Comparison of ENCODE assay signal across 8 cellular contexts in the genomic region with DNA sequence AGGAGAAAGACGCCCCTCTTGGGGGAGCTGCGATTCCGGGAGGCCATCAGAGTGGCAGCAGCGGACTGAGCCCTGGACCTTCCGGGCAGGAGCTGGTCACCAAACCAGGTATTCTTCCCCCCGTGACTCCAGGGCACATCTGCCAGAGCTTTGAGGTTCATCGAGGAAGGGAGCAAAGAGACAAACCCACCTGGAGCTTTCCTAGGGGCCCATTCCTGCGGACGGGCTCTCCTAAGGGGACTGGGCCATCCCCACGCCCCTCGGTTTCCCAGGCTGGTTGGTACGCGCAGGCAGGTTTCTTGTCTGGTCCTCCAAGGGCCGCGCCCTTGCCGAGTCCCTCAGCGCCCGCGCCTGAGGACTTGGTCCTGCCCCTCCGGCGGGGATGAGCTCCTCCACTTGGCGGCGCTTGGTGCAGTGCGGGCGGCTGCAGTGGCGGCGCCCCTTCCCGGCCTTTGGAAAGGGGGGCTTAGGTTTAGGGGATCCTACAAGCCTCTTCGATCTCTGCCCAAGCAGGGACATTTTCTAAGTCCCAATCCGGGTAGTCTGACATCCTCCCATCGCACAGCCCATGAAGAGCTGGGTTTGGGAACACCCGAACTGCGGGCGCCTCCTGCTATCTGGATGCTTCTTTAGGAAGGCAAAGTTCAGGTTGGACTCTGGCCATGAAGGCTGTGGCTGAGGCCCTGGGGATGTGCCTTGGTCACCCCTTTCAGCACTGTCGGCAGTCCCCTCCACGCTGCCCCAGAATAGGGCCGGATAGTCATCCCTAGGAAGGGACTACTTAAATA. TPM values are rescaled to one million over a fixed set of nuclear protein-coding genes. Genes with fewer than 3 reads are reported as not detected.
DNase-seq lines count a peak whose midpoint lies in the region; ATAC-seq and TF ChIP-seq lines count a peak whose summit lies in the region.

No MANE protein-coding gene starts in this region.

- no peaks in the 10 kb centered on the region for H3K9me3 ChIP-seq in HUES64 (ENCODE audit: insufficient read depth, low read depth, low read length)
- no peaks in the 10 kb centered on the region for H3K9me3 ChIP-seq in mucosa of descending colon
- H3K9me3 ChIP-seq in tibial nerve: no peaks in the 10 kb centered on the region

- WGBS in HUES64: 9% methylated on average over 37 of the region's 37 CpGs
- 10 to 20% methylated on average over 15 to 18 of the region's 37 CpGs for WGBS in tibial nerve, 2 donors

- CTCF ChIA-PET in activated B cell treated with CpG ODN at 0.5 μM for 24 hours (lab: Charles Lee): interaction anchor here (1.7 kb wide), 1 partner anchor 127 kb away, joined by 3 read pairs; no protein-coding TSS in a partner anchor

- H3K4me3 ChIP-seq in HUES64 (ENCODE audit: low read length) (peak overlapping the region; percentile 95), mucosa of descending colon (peak overlapping the region; percentile 69), tibial nerve (peak overlapping the region; percentile 48 to 77 (median 72))

- no peak for TF ChIP-seq POLR2A in tibial nerve (IDR thresholded peaks at IDR 0.05)

- H3K27me3 ChIP-seq in HUES64 (ENCODE audit: insufficient read depth, low read length) (peaks cover 24% of the 10 kb centered on the region), tibial nerve (no peaks in the 10 kb centered on the region)

- H3K9me3 Mint-ChIP-seq in activated B cell treated with CpG ODN at 0.5 μM for 24 hours: no peaks in the 10 kb centered on the region

- no peak for ATAC-seq in activated B cell treated with CpG ODN at 0.5 μM for 24 hours (ENCODE audit: low read depth)
- ATAC-seq in esophagus mucosa: peak; percentile 61
- peak; percentile 76 for ATAC-seq in mucosa of descending colon
- no peak for ATAC-seq in HG02763 (IDR thresholded peaks at IDR 0.05; ENCODE audit: unreplicated experiment)

- H3K9ac ChIP-seq in HUES64 (ENCODE audit: low read depth, low read length): peak overlapping the region; percentile 78

- H3K4me3 Mint-ChIP-seq in activated B cell treated with CpG ODN at 0.5 μM for 24 hours: peak overlapping the region; percentile 79

- H3K27ac Mint-ChIP-seq in activated B cell treated with CpG ODN at 0.5 μM for 24 hours: no peak overlapping the region

- POLR2A ChIA-PET in activated B cell treated with CpG ODN at 0.5 μM for 24 hours (lab: Charles Lee): no interaction called here

- H3K4me1 ChIP-seq in HUES64 (ENCODE audit: insufficient read depth, low read length): no peaks in the 10 kb centered on the region
- H3K4me1 ChIP-seq in mucosa of descending colon (ENCODE audit: low read depth): peaks cover 38% of the 10 kb centered on the region
- peaks cover 0 to 21% (median 5%) of the 10 kb centered on the region in 4 donors for H3K4me1 ChIP-seq in tibial nerve

- peaks cover 33% of the 10 kb centered on the region for H3K27me3 Mint-ChIP-seq in activated B cell treated with CpG ODN at 0.5 μM for 24 hours

- H3K36me3 ChIP-seq in HUES64 (ENCODE audit: insufficient read depth, low read length) (peaks cover 16% of the 10 kb centered on the region; the same call in 1 of the 2 replicates), mucosa of descending colon (ENCODE audit: low read depth) (no peaks in the 10 kb centered on the region), tibial nerve (peaks cover 0 to 16% (median 0%) of the 10 kb centered on the region in 3 donors)

- peak; percentile 16 for DNase-seq in DMS153 treated with DMSO at 0.1 percent for 48 hours (lab: John Stamatoyannopoulos, UW; ENCODE audit: unreplicated experiment)
- DNase-seq in activated B cell treated with CpG ODN at 0.5 μM for 24 hours: no peak
- peak; percentile 77 to 87 (median 83) for DNase-seq in mucosa of descending colon
- peak in 1 of 2 donors; percentile 12 for DNase-seq in tibial nerve (ENCODE audit: low spot score in 2 of 2)
- no peak for DNase-seq in middle frontal gyrus (ENCODE audit: extremely low spot score, low spot score)

- no peaks in the 10 kb centered on the region for H3K36me3 Mint-ChIP-seq in activated B cell treated with CpG ODN at 0.5 μM for 24 hours (ENCODE audit: low read depth)

- peaks cover 19% of the 10 kb centered on the region for H3K4me1 Mint-ChIP-seq in activated B cell treated with CpG ODN at 0.5 μM for 24 hours

- H3K27ac ChIP-seq in HUES64 (ENCODE audit: low read depth, low read length) (no peak overlapping the region), tibial nerve (peak overlapping the region; percentile 11 to 83 (median 74))

- intact Hi-C loops in activated B cell treated with CpG ODN at 0.5 μM for 24 hours (cut with micrococcal nuclease) (no loop called here), mucosa of descending colon (cut with DNase I, micrococcal nuclease) (loop anchor here in 1 of 2 donors (10.0 kb wide), 1 partner anchor 112 kb away; no protein-coding TSS in a partner anchor)

- TF ChIP-seq EP300 in tibial nerve (IDR thresholded peaks at IDR 0.05): no peak

- TF ChIP-seq CTCF in activated B cell treated with CpG ODN at 0.5 μM for 24 hours (IDR thresholded peaks at IDR 0.05) (no peak), mucosa of descending colon (IDR thresholded peaks at IDR 0.05) (peak; percentile 32), tibial nerve (IDR thresholded peaks at IDR 0.05) (peak in 1 of 5 experiments; percentile 31)

RNA-seq across cellular contexts. Expression of a gene that starts 0.5 kb away (rescaled TPM):
- 1.2 TPM for polyA plus RNA-seq in HUES64 (2013, experiment 1 of 2)
- 1.6 TPM for polyA plus RNA-seq in HUES64 (2013, experiment 2 of 2)
- total RNA-seq in activated B cell treated with CpG ODN at 0.5 μM for 24 hours (0.09 TPM in 1 of 2 replicates, not detected in the other), esophagus mucosa (2.9 TPM), mucosa of descending colon (10 to 100 TPM; 11.9 to 34.3 (median 19.7) TPM), tibial nerve (10 to 100 TPM in 2 of 4 donors, 1 to 10 TPM in 2; 2.3 to 11.1 (median 6.7) TPM)

RNA-seq across cellular contexts. Expression of a gene that starts 55.6 kb away (rescaled TPM):
- 0.80 TPM for polyA plus RNA-seq in HUES64 (2013, experiment 1 of 2)
- polyA plus RNA-seq in HUES64 (2013, experiment 2 of 2): 3.2 TPM
- total RNA-seq in activated B cell treated with CpG ODN at 0.5 μM for 24 hours (0.39 TPM in 1 of 2 replicates, not detected in the other), esophagus mucosa (0.20 TPM), mucosa of descending colon (1 to 10 TPM; 3.3 to 9.8 (median 6.1) TPM), tibial nerve (1 to 10 TPM in 3 of 4 donors, under 1 TPM in 1; 0.30 to 4.6 (median 1.5) TPM)

Comparison
In these comparisons a context has a peak if more than half of its experiments do, and no peak if none do; other contexts are left out.
1. DNase-seq: peak in DMS153 treated with DMSO at 0.1 percent for 48 hours (single experiment) and mucosa of descending colon (3 of 3); none in activated B cell treated with CpG ODN at 0.5 μM for 24 hours (single experiment) and middle frontal gyrus (single experiment).
2. ATAC-seq: peak in esophagus mucosa (single experiment) and mucosa of descending colon (single experiment); none in activated B cell treated with CpG ODN at 0.5 μM for 24 hours (single experiment) and HG02763 (single experiment).
3. Peak in every context shown above with its lines, with median percentiles within 50 percentile points of each other: H3K4me3 ChIP-seq.